In genomic region chr16:512802-513201, GRCh38 we compare ENCODE assay signal across 14 cellular contexts. TPM values are rescaled to one million over a fixed set of nuclear protein-coding genes. Genes with fewer than 3 reads are reported as not detected.
DNase-seq lines count a peak whose midpoint lies in the region; ATAC-seq and TF ChIP-seq lines count a peak whose summit lies in the region.
"Had no signal": no experiment of that assay in that cellular context is flagged by ENCODE, and none has a peak within 500 bp of the region (broad histone marks: within the 10 kb centered on the region; RNA-seq: fewer than 3 reads in every experiment).

No MANE protein-coding gene starts in this region.

- no peaks in the 10 kb centered on the region for H3K9me3 Mint-ChIP-seq in activated CD4-positive, alpha-beta T cell treated with anti-CD3 and anti-CD28 coated beads, Interleukin-2, amount 10 ng/mL, durations not matched to agents 24 days and 14 days
- H3K9me3 Mint-ChIP-seq in glutamatergic neuron (ENCODE audit: unreplicated experiment) = peaks cover 13% of the 10 kb centered on the region
- no peaks in the 10 kb centered on the region for H3K9me3 Mint-ChIP-seq in type B pancreatic cell

- no peak overlapping the region for H3K27ac ChIP-seq in HEK293 (ENCODE audit: extremely low read depth, low read depth, low read length)
- H3K27ac ChIP-seq: C4-2B, GM23248 had no signal

- H3K36me3 Mint-ChIP-seq in activated CD4-positive, alpha-beta T cell treated with anti-CD3 and anti-CD28 coated beads, Interleukin-2, amount 10 ng/mL, durations not matched to agents 24 days and 14 days (ENCODE audit: low read depth) = peaks cover 2% of the 10 kb centered on the region
- H3K36me3 Mint-ChIP-seq in glutamatergic neuron (ENCODE audit: unreplicated experiment) (peaks cover 4% of the 10 kb centered on the region), type B pancreatic cell (no peaks in the 10 kb centered on the region)

- H3K27ac Mint-ChIP-seq in activated CD4-positive, alpha-beta T cell treated with anti-CD3 and anti-CD28 coated beads, Interleukin-2, amount 10 ng/mL, durations not matched to agents 24 days and 14 days = peak overlapping the region; percentile 29
- H3K27ac Mint-ChIP-seq in glutamatergic neuron (ENCODE audit: unreplicated experiment) (peak overlapping the region; percentile 22), type B pancreatic cell (peak overlapping the region; percentile 41)
- H3K27ac Mint-ChIP-seq: CD4-positive, alpha-beta memory T cell had no signal

- POLR2A ChIA-PET in HEK293 (lab: Yijun Ruan, JAX) (no interaction called here), GM10248 (lab: Yijun Ruan, JAX) (no interaction called here)

- no peak for ATAC-seq in HG03108 (IDR thresholded peaks at IDR 0.05; ENCODE audit: unreplicated experiment)
- ATAC-seq: K562 had no signal

- TF ChIP-seq CTCF in HEK293 (tag by site-specific recombination; IDR thresholded peaks at IDR 0.05) (no peak), glutamatergic neuron (IDR thresholded peaks at IDR 0.05; ENCODE audit: partially characterized antibody, unreplicated experiment) (no peak), type B pancreatic cell (conservative IDR thresholded peaks at IDR 0.05) (no peak), GM10248 (IDR thresholded peaks at IDR 0.05; ENCODE audit: control extremely low read depth, extremely low read depth, low read depth, missing control alignments) (no peak)

- H3K4me1 Mint-ChIP-seq in activated CD4-positive, alpha-beta T cell treated with anti-CD3 and anti-CD28 coated beads, Interleukin-2, amount 10 ng/mL, durations not matched to agents 24 days and 14 days = no peaks in the 10 kb centered on the region
- peaks cover 29% of the 10 kb centered on the region for H3K4me1 Mint-ChIP-seq in glutamatergic neuron (ENCODE audit: low read depth, unreplicated experiment)
- H3K4me1 Mint-ChIP-seq in type B pancreatic cell (ENCODE audit: unreplicated experiment) = no peaks in the 10 kb centered on the region
- H3K4me1 Mint-ChIP-seq: CD4-positive, alpha-beta memory T cell had no signal

- H3K36me3 ChIP-seq in HEK293 (ENCODE audit: control insufficient read depth in 2 of 2, insufficient read depth in 1 of 2, low read length in 2 of 2) = peaks cover 0 to 49% of the 10 kb centered on the region in 2 experiments; a peak in 2 of 3 replicates

- H3K4me1 ChIP-seq in HEK293 (ENCODE audit: control insufficient read depth, insufficient read depth, low read length) = no peaks in the 10 kb centered on the region

- H3K9me3 ChIP-seq in HEK293 (ENCODE audit: control insufficient read depth, insufficient read depth, low read depth, low read length) = no peaks in the 10 kb centered on the region

- no peak overlapping the region for H3K4me3 ChIP-seq in HEK293 (ENCODE audit: low read depth, low read length)
- H3K4me3 ChIP-seq: GM23248, K562 had no signal

- intact Hi-C loops in activated CD4-positive, alpha-beta T cell treated with anti-CD3 and anti-CD28 coated beads, Interleukin-2, amount 10 ng/mL, durations not matched to agents 24 days and 14 days (cut with micrococcal nuclease) = no loop called here

- H3K27me3 Mint-ChIP-seq in activated CD4-positive, alpha-beta T cell treated with anti-CD3 and anti-CD28 coated beads, Interleukin-2, amount 10 ng/mL, durations not matched to agents 24 days and 14 days = no peaks in the 10 kb centered on the region
- H3K27me3 Mint-ChIP-seq in glutamatergic neuron (ENCODE audit: unreplicated experiment) (peaks cover 7% of the 10 kb centered on the region), type B pancreatic cell (no peaks in the 10 kb centered on the region)
- H3K27me3 Mint-ChIP-seq: CD4-positive, alpha-beta memory T cell had no signal

- H3K4me3 Mint-ChIP-seq in activated CD4-positive, alpha-beta T cell treated with anti-CD3 and anti-CD28 coated beads, Interleukin-2, amount 10 ng/mL, durations not matched to agents 24 days and 14 days = no peak overlapping the region
- H3K4me3 Mint-ChIP-seq in glutamatergic neuron (ENCODE audit: unreplicated experiment) (peak overlapping the region; percentile 25), type B pancreatic cell (no peak overlapping the region)
- H3K4me3 Mint-ChIP-seq: CD4-positive, alpha-beta memory T cell had no signal

- no peak for DNase-seq in activated CD4-positive, alpha-beta T cell treated with anti-CD3 and anti-CD28 coated beads, Interleukin-2, amount 10 ng/mL, durations not matched to agents 24 days and 14 days
- no peak for DNase-seq in activated CD4-positive, alpha-beta T cell treated with anti-CD3 and anti-CD28 coated beads, Interleukin-2, amount 50 U/mL, for 1 hour
- no peak for DNase-seq in glutamatergic neuron
- no peak for DNase-seq in type B pancreatic cell (ENCODE audit: extremely low spot score, unreplicated experiment)
- no peak for DNase-seq in GM10248 (ENCODE audit: extremely low spot score)
- DNase-seq in HUDEP-2 (lab: John Stamatoyannopoulos, UW; ENCODE audit: unreplicated experiment in 76 of 76) = no peak
- DNase-seq: 8988T; CD4-positive, alpha-beta memory T cell; DMS79; GM23248 had no signal

- CTCF ChIA-PET in HEK293 (lab: Yijun Ruan, JAX) (interaction anchor here (0.6 kb wide), 1 partner anchor 419 kb away, joined by 4 read pairs; no protein-coding TSS in a partner anchor), GM10248 (lab: Yijun Ruan, JAX) (no interaction called here)

TF ChIP-seq in HEK293, 187 proteins besides CTCF, POLR2A, EP300 and RAD21:
- peak; percentile 98 for TF ChIP-seq ZIC2 (tag by site-specific recombination; IDR thresholded peaks at IDR 0.05)
- no peak for TF ChIP-seq ZNF311 (tag by site-specific recombination; IDR thresholded peaks at IDR 0.05; ENCODE audit: borderline replicate concordance)
- no peak for TF ChIP-seq PRDM4 (tag by site-specific recombination; IDR thresholded peaks at IDR 0.05)

RNA-seq across cellular contexts. Expression of gene CAPN15, which starts 14.7 kb away (rescaled TPM):
- 121 and 124 TPM in 2 replicates for total RNA-seq in activated CD4-positive, alpha-beta T cell treated with anti-CD3 and anti-CD28 coated beads, Interleukin-2, amount 10 ng/mL, durations not matched to agents 24 days and 14 days
- total RNA-seq in glutamatergic neuron (ENCODE audit: unreplicated experiment) (56.1 TPM), type B pancreatic cell (ENCODE audit: low replicate concordance) (50.1 and 52.3 TPM in 2 replicates)

RNA-seq across cellular contexts. Expression of gene PRR35, which starts 47.4 kb away (rescaled TPM):
- total RNA-seq in activated CD4-positive, alpha-beta T cell treated with anti-CD3 and anti-CD28 coated beads, Interleukin-2, amount 10 ng/mL, durations not matched to agents 24 days and 14 days = not detected in 2 replicates
- total RNA-seq in glutamatergic neuron (ENCODE audit: unreplicated experiment) (not detected), type B pancreatic cell (ENCODE audit: low replicate concordance) (0.12 TPM in 2 replicates)
- total RNA-seq: CD4-positive, alpha-beta memory T cell; GM23248 had no signal

RNA-seq across cellular contexts. Expression of gene NHLRC4, which starts 54.0 kb away (rescaled TPM):
- 1.1 TPM in 2 replicates for total RNA-seq in activated CD4-positive, alpha-beta T cell treated with anti-CD3 and anti-CD28 coated beads, Interleukin-2, amount 10 ng/mL, durations not matched to agents 24 days and 14 days
- total RNA-seq in glutamatergic neuron (ENCODE audit: unreplicated experiment) = 3.4 TPM
- 0.52 and 1.4 TPM in 2 replicates for total RNA-seq in type B pancreatic cell (ENCODE audit: low replicate concordance)

RNA-seq across cellular contexts. Expression of gene PIGQ, which starts 57.0 kb away (rescaled TPM):
- total RNA-seq in activated CD4-positive, alpha-beta T cell treated with anti-CD3 and anti-CD28 coated beads, Interleukin-2, amount 10 ng/mL, durations not matched to agents 24 days and 14 days = 43.2 and 50.3 TPM in 2 replicates
- total RNA-seq in glutamatergic neuron (ENCODE audit: unreplicated experiment) (85.0 TPM), type B pancreatic cell (ENCODE audit: low replicate concordance) (58.2 and 83.5 TPM in 2 replicates)
